Comparison of ENCODE assay signal across 9 cellular contexts in the genomic region with DNA sequence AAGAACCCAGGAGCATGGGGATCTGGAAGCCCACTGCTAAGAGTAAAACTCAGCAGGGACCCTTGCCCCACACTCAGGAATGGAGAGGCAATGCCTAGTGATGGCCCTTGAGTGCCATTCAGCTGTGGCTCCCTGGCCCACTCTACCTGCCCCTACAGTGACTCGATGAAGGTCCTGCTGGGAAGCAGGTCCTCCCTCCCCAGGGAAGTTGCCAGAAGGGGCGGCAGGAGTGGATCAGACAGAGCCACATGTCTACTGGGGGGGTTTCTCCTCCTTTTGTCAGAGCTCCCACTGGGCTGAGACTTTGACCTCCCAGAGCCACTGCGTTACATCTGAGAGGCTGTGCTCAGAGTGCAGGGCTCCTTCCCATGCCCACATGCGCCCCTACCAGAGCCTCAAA. TPM values are rescaled to one million over a fixed set of nuclear protein-coding genes. Genes with fewer than 3 reads are reported as not detected.
DNase-seq lines count a peak whose midpoint lies in the region; ATAC-seq and TF ChIP-seq lines count a peak whose summit lies in the region.
"Had no signal": no experiment of that assay in that cellular context is flagged by ENCODE, and none has a peak within 500 bp of the region (broad histone marks: within the 10 kb centered on the region; RNA-seq: fewer than 3 reads in every experiment).

No MANE protein-coding gene starts in this region.

- H3K36me3 ChIP-seq in ACC112 (ENCODE audit: insufficient read depth, low read length) (no peaks in the 10 kb centered on the region; the same call in 1 of the 2 replicates), HCT116 (ENCODE audit: control insufficient read depth in 1 of 2, insufficient read depth in 2 of 2, low read length in 2 of 2) (peaks cover 0 to 10% of the 10 kb centered on the region in 2 experiments; a peak in 1 of 4 replicates)

- H3K4me3 ChIP-seq in ACC112 (ENCODE audit: low read depth, low read length), result peak overlapping the region; percentile 80
- peak overlapping the region; percentile 61 to 68; a peak in 3 of 4 replicates for H3K4me3 ChIP-seq in HCT116 (replicated peaks in 1 of 2; ENCODE audit: low read depth in 1 of 2, low read length in 2 of 2)

- CTCF ChIA-PET in HCT116 (lab: Charles Lee) (interaction anchor here (2.4 kb wide), 1 partner anchor 116 kb away, joined by 6 read pairs; no protein-coding TSS in a partner anchor), MCF 10A (lab: Yijun Ruan, JAX) (interaction anchor here (0.5 to 1.9 kb wide), 4 partner anchors 26 to 116 kb away, joined by 3 to 9 read pairs (median 3); no protein-coding TSS in a partner anchor), HEK293T (lab: Yijun Ruan, JAX) (interaction anchor here (0.5 to 1.2 kb wide), 2 partner anchors 48 to 116 kb away, joined by 4 to 5 read pairs; no protein-coding TSS in a partner anchor)

- H3K27me3 Mint-ChIP-seq in MCF 10A (ENCODE audit: insufficient read depth, unreplicated experiment) (peaks cover 1% of the 10 kb centered on the region), natural killer cell (ENCODE audit: low read depth in 2 of 2) (no peaks in the 10 kb centered on the region)

- POLR2A ChIA-PET in HCT116 (lab: Charles Lee) (interaction anchor here (1.8 kb wide), 1 partner anchor 118 kb away, joined by 5 read pairs; no protein-coding TSS in a partner anchor), MCF 10A (lab: Yijun Ruan, JAX) (interaction anchor here (0.6 to 3.2 kb wide), 12 partner anchors 10 to 476 kb away, joined by 3 to 48 read pairs (median 8); partner anchors contain the start of genes ATP6AP1, FAM3A, PLXNA3 and RPL10), HEK293T (lab: Yijun Ruan, JAX) (interaction anchor here (0.6 to 4.2 kb wide), 14 partner anchors 9 to 91 kb away, joined by 3 to 21 read pairs (median 8); partner anchors contain the start of genes ATP6AP1, FAM3A, LAGE3 and RPL10)

- no peak for TF ChIP-seq POLR2A in HCT116 (IDR thresholded peaks at IDR 0.05; ENCODE audit: borderline replicate concordance, extremely low read depth, insufficient read depth, insufficient read length)

- H4K20me1 ChIP-seq in HCT116 (ENCODE audit: insufficient read depth), result no peaks in the 10 kb centered on the region

- TF ChIP-seq RAD21 in HCT116 (IDR thresholded peaks at IDR 0.05; ENCODE audit: low read depth), result no peak

- peaks cover 8% of the 10 kb centered on the region for H3K4me1 ChIP-seq in ACC112 (ENCODE audit: control insufficient read depth, insufficient read depth, low read length, unreplicated experiment)
- peaks cover 7 to 36% of the 10 kb centered on the region in 2 experiments; a peak in 3 of 4 replicates for H3K4me1 ChIP-seq in HCT116 (ENCODE audit: control insufficient read depth in 1 of 2, insufficient read depth in 2 of 2, low read length in 2 of 2)

- H2AFZ ChIP-seq in ACC112 (ENCODE audit: low read length, unreplicated experiment), result no peak overlapping the region
- no peak overlapping the region for H2AFZ ChIP-seq in HCT116 (ENCODE audit: low read depth, low read length, poor library complexity, severe bottlenecking)

- BruUV-seq in HCT116 (replicated peaks; lab: Mats Ljungman, UMichigan) (no TSS peak), MCF 10A (replicated peaks; lab: Mats Ljungman, UMichigan) (no TSS peak)

- DNase-seq in HCT116 (ENCODE audit: low read depth, low spot score), result no peak
- DNase-seq in MCF 10A (ENCODE audit: unreplicated experiment), result no peak
- no peak for DNase-seq in natural killer cell
- no peak for DNase-seq in cerebellar nuclear complex (lab: John Stamatoyannopoulos, UW)
- DNase-seq in HEK293T (ENCODE audit: extremely low spot score), result no peak
- DNase-seq in T-helper 9 cell, result no peak

- H3K9me2 ChIP-seq in HCT116 (ENCODE audit: insufficient read depth), result no peaks in the 10 kb centered on the region

- H3K27ac ChIP-seq in ACC112 (ENCODE audit: low read depth, low read length), result no peak overlapping the region
- H3K27ac ChIP-seq in HCT116 (ENCODE audit: low read depth, low read length), result no peak overlapping the region

- H3K4me2 ChIP-seq in HCT116 (ENCODE audit: low read length), result peak overlapping the region; percentile 83

- H3K4me1 Mint-ChIP-seq in MCF 10A (ENCODE audit: insufficient read depth, unreplicated experiment), result no peaks in the 10 kb centered on the region
- H3K4me1 Mint-ChIP-seq in natural killer cell, result peaks cover 15 to 17% of the 10 kb centered on the region in 2 donors

- TF ChIP-seq CTCF in HCT116 (IDR thresholded peaks at IDR 0.05 in 2 of 3, conservative IDR thresholded peaks at IDR 0.05 in 1 of 3; ENCODE audit: borderline replicate concordance in 1 of 3, insufficient read depth in 1 of 3, low read depth in 2 of 3, low read length in 2 of 3), result no peak
- no peak for TF ChIP-seq CTCF in MCF 10A (IDR thresholded peaks at IDR 0.05; ENCODE audit: unreplicated experiment)
- no peak for TF ChIP-seq CTCF in natural killer cell (IDR thresholded peaks at IDR 0.05)

- H3K36me3 Mint-ChIP-seq in MCF 10A (ENCODE audit: insufficient read depth, unreplicated experiment) (peaks cover 17% of the 10 kb centered on the region), natural killer cell (no peaks in the 10 kb centered on the region)

- H3K9me3 Mint-ChIP-seq in MCF 10A (ENCODE audit: unreplicated experiment) (no peaks in the 10 kb centered on the region), natural killer cell (no peaks in the 10 kb centered on the region)

- H3K79me2 ChIP-seq in ACC112 (ENCODE audit: control insufficient read depth, insufficient read depth, low read length, unreplicated experiment) (peaks cover 27% of the 10 kb centered on the region), HCT116 (ENCODE audit: insufficient read depth, low read length) (peaks cover 15% of the 10 kb centered on the region)

- peak overlapping the region; percentile 74 for H3K9ac ChIP-seq in HCT116 (ENCODE audit: low read length)

- no peaks in the 10 kb centered on the region for H3K27me3 ChIP-seq in ACC112 (ENCODE audit: insufficient read depth, low read length)
- H3K27me3 ChIP-seq in HCT116 (ENCODE audit: insufficient read depth, low read length), result no peaks in the 10 kb centered on the region
- H3K27me3 ChIP-seq: SJSA1 had no signal

- ATAC-seq in HCT116 (no peak), natural killer cell (no peak), GM19035 (IDR thresholded peaks at IDR 0.05; ENCODE audit: unreplicated experiment) (no peak)

- RAD21 ChIA-PET in HCT116 (lab: Charles Lee; ENCODE audit: low non-redundant PET in 1 of 2, low total read pairs in 2 of 2, uncharacterized antibody in 2 of 2, unreplicated experiment in 2 of 2), result no interaction called here

- H3K4me3 Mint-ChIP-seq in MCF 10A (ENCODE audit: unreplicated experiment) (peak overlapping the region; percentile 76), natural killer cell (peak overlapping the region; percentile 85)

- H3K27ac Mint-ChIP-seq in MCF 10A (ENCODE audit: low read depth, unreplicated experiment) (peak overlapping the region; percentile 83), natural killer cell (peak overlapping the region; percentile 87 to 93)

- H3K9me3 ChIP-seq in HCT116 (ENCODE audit: control insufficient read depth in 1 of 2, insufficient read depth in 1 of 2, low read depth in 1 of 2, low read length in 2 of 2), result no peaks in the 10 kb centered on the region
- H3K9me3 ChIP-seq: SJSA1 had no signal

- intact Hi-C loops in HCT116 (cut with micrococcal nuclease) (no loop called here), MCF 10A (cut with micrococcal nuclease) (no loop called here), natural killer cell (cut with micrococcal nuclease) (no loop called here)

TF ChIP-seq in HEK293T, 16 proteins besides CTCF, POLR2A, EP300 and RAD21:
- TF ChIP-seq HDGF (IDR thresholded peaks at IDR 0.05; ENCODE audit: borderline replicate concordance) (no peak), FOXA1 (IDR thresholded peaks at IDR 0.05) (no peak), SP1 (IDR thresholded peaks at IDR 0.05) (no peak), TARDBP (IDR thresholded peaks at IDR 0.05) (no peak), ZNF384 (IDR thresholded peaks at IDR 0.05) (no peak)

RNA-seq across cellular contexts. Expression of gene SLC10A3, which starts 1.2 kb away (rescaled TPM):
- total RNA-seq in HCT116 (2021; ENCODE audit: unreplicated experiment) (16.2 TPM), MCF 10A (2022) (17.9 and 21.2 TPM in 2 replicates), natural killer cell (10 to 100 TPM; 26.5 to 42.1 (median 31.8) TPM)
- 24.9 and 32.9 TPM in 2 replicates for polyA plus RNA-seq in HCT116 (2012)

RNA-seq across cellular contexts. Expression of gene UBL4A, which starts 2.8 kb away (rescaled TPM):
- total RNA-seq in HCT116 (2021; ENCODE audit: unreplicated experiment) (37.4 TPM), MCF 10A (2022) (26.7 and 27.9 TPM in 2 replicates), natural killer cell (10 to 100 TPM; 11.7 to 22.4 (median 17.6) TPM)
- polyA plus RNA-seq in HCT116 (2012), result 30.0 and 31.5 TPM in 2 replicates

RNA-seq across cellular contexts. Expression of gene LAGE3, which starts 10.1 kb away (rescaled TPM):
- total RNA-seq in HCT116 (2021; ENCODE audit: unreplicated experiment) (42.8 TPM), MCF 10A (2022) (17.8 and 21.1 TPM in 2 replicates), natural killer cell (10 to 100 TPM; 10.8 to 12.5 (median 10.9) TPM)
- 46.7 and 51.5 TPM in 2 replicates for polyA plus RNA-seq in HCT116 (2012)

RNA-seq across cellular contexts. Expression of gene FAM3A, which starts 26.9 kb away (rescaled TPM):
- total RNA-seq in HCT116 (2021; ENCODE audit: unreplicated experiment) (15.6 TPM), MCF 10A (2022) (40.9 and 45.3 TPM in 2 replicates), natural killer cell (10 to 100 TPM; 31.1 to 38.0 (median 37.3) TPM)
- 16.2 and 16.9 TPM in 2 replicates for polyA plus RNA-seq in HCT116 (2012)

RNA-seq across cellular contexts. Expression of gene PLXNA3, which starts 31.1 kb away (rescaled TPM):
- 89.3 TPM for total RNA-seq in HCT116 (2021; ENCODE audit: unreplicated experiment)
- polyA plus RNA-seq in HCT116 (2012), result 81.6 and 98.2 TPM in 2 replicates
- total RNA-seq in MCF 10A (2022), result 47.6 and 48.0 TPM in 2 replicates
- 10 to 100 TPM; 20.8 to 34.3 (median 32.2) TPM for total RNA-seq in natural killer cell
